In genomic region chr16:85805442-85806045, GRCh38 we compare ENCODE assay signal across 18 cellular contexts. TPM values are rescaled to one million over a fixed set of nuclear protein-coding genes. Genes with fewer than 3 reads are reported as not detected.
DNase-seq lines count a peak whose midpoint lies in the region; ATAC-seq, FAIRE-seq and TF ChIP-seq lines count a peak whose summit lies in the region.
"Had no signal": no experiment of that assay in that cellular context is flagged by ENCODE, and none has a peak within 500 bp of the region (broad histone marks: within the 10 kb centered on the region; RNA-seq: fewer than 3 reads in every experiment).

No MANE protein-coding gene starts in this region.

- intact Hi-C loops in HepG2 (cut with micrococcal nuclease; ENCODE audit: unreplicated experiment): no loop called here
- intact Hi-C loops in right lobe of liver (cut with DNase I): no loop called here
- intact Hi-C loops in GM12878 (cut with micrococcal nuclease; ENCODE audit: unreplicated experiment): no loop called here
- intact Hi-C loops in upper lobe of right lung (cut with DNase I): no loop called here
- intact Hi-C loops in esophagus muscularis mucosa (cut with DNase I): no loop called here

- POLR2A ChIA-PET in HepG2 (lab: Yijun Ruan, JAX) (no interaction called here), GM12878 (lab: Charles Lee) (no interaction called here)

- peaks cover 27% of the 10 kb centered on the region for H3K79me2 ChIP-seq in HepG2 (ENCODE audit: insufficient read depth, low read length)
- peaks cover 28% of the 10 kb centered on the region for H3K79me2 ChIP-seq in GM12878 (ENCODE audit: control insufficient read depth, insufficient read depth, low read length)

- FAIRE-seq in HepG2 (lab: Jason Lieb, UNC): no peak
- FAIRE-seq in GM12878 (lab: Jason Lieb, UNC): no peak
- FAIRE-seq: A204.1, GM18507, H1 had no signal

- BruUV-seq in HepG2 (replicated peaks; lab: Mats Ljungman, UMichigan) (no TSS peak), GM12878 (replicated peaks; lab: Mats Ljungman, UMichigan) (no TSS peak)

- H2AFZ ChIP-seq in HepG2 (ENCODE audit: low read length): no peak overlapping the region
- H2AFZ ChIP-seq in GM12878 (ENCODE audit: control insufficient read depth, low read depth, low read length): no peak overlapping the region

- no peak for DNase-seq in HepG2 (ENCODE audit: low spot score)
- DNase-seq in right lobe of liver: no peak
- no peak for DNase-seq in GM12878 (ENCODE audit: low read depth, low spot score)
- DNase-seq in upper lobe of right lung: peak; percentile 46
- DNase-seq in esophagus muscularis mucosa (ENCODE audit: extremely low spot score): no peak
- no peak for DNase-seq in UCSD-AML1 (lab: John Stamatoyannopoulos, UW; ENCODE audit: unreplicated experiment)
- DNase-seq in HAP-1 (ENCODE audit: low spot score in 2 of 2): no peak
- DNase-seq: AML-193; CD4-positive, alpha-beta memory T cell; DMS153; DMS79; GDM1; H9 had no signal

- TF ChIP-seq RAD21 in HepG2 (CRISPR knock-in tag; IDR thresholded peaks at IDR 0.05) (no peak), GM12878 (IDR thresholded peaks at IDR 0.05; ENCODE audit: insufficient read depth, low read depth, low read length) (no peak)

- H3K36me3 ChIP-seq in HepG2 (replicated peaks in 1 of 2; ENCODE audit: control insufficient read depth in 1 of 2, insufficient read depth in 2 of 2, low read length in 2 of 2) (peaks cover 29 to 59% of the 10 kb centered on the region in 2 experiments), right lobe of liver (peaks cover 0 to 55% (median 23%) of the 10 kb centered on the region in 4 donors), GM12878 (ENCODE audit: control insufficient read depth in 2 of 2, insufficient read depth in 2 of 2, low read length in 1 of 2) (peaks cover 14 to 21% of the 10 kb centered on the region in 2 experiments), upper lobe of right lung (peaks cover 59% of the 10 kb centered on the region), esophagus muscularis mucosa (peaks cover 33 to 61% (median 60%) of the 10 kb centered on the region in 4 donors), HAP-1 (replicated peaks) (peaks cover 65% of the 10 kb centered on the region)

- in situ Hi-C loops in HepG2 (cut with HindIII; ENCODE audit: extremely low pct_ligation_motif_present, low pct_unique_long_range_greater_than_20kb): loop anchor here (25.0 kb wide), 1 partner anchor 707 kb away; the partner anchor contains the start of gene FOXF1
- in situ Hi-C loops in GM12878 (cut with MboI): loop anchor here (25.0 kb wide), 1 partner anchor 532 kb away; no protein-coding TSS in a partner anchor
- in situ Hi-C loops in HAP-1 (cut with MboI; ENCODE audit: low sequenced_read_pairs): no loop called here

- SMC1A ChIA-PET in GM12878 (lab: Charles Lee; ENCODE audit: uncharacterized antibody, unreplicated experiment): no interaction called here

- H4K20me1 ChIP-seq in HepG2 (ENCODE audit: insufficient read depth, low read length) (peaks cover 12% of the 10 kb centered on the region), GM12878 (ENCODE audit: control insufficient read depth, insufficient read depth) (peaks cover 4% of the 10 kb centered on the region; the same call in 1 of the 2 replicates)

- peaks cover 0 to under 1% of the 10 kb centered on the region in 2 experiments; a peak in 2 of 5 replicates for H3K27me3 ChIP-seq in HepG2 (ENCODE audit: control insufficient read depth in 1 of 2, insufficient read depth in 2 of 2, low read length in 2 of 2)
- H3K27me3 ChIP-seq in right lobe of liver: no peaks in the 10 kb centered on the region
- H3K27me3 ChIP-seq in GM12878 (replicated peaks in 1 of 2; ENCODE audit: control insufficient read depth in 2 of 2, insufficient read depth in 2 of 2, low read length in 1 of 2): no peaks in the 10 kb centered on the region
- H3K27me3 ChIP-seq in upper lobe of right lung: no peaks in the 10 kb centered on the region
- H3K27me3 ChIP-seq in esophagus muscularis mucosa: peaks cover 0 to 4% (median 0%) of the 10 kb centered on the region in 4 donors
- no peaks in the 10 kb centered on the region for H3K27me3 ChIP-seq in HAP-1 (ENCODE audit: low read depth)

- H3K9me3 ChIP-seq in HepG2 (ENCODE audit: low read length): no peaks in the 10 kb centered on the region
- no peaks in the 10 kb centered on the region for H3K9me3 ChIP-seq in right lobe of liver
- H3K9me3 ChIP-seq in GM12878 (replicated peaks; ENCODE audit: control insufficient read depth, insufficient read depth, low read length): no peaks in the 10 kb centered on the region
- H3K9me3 ChIP-seq in upper lobe of right lung: no peaks in the 10 kb centered on the region
- no peaks in the 10 kb centered on the region for H3K9me3 ChIP-seq in esophagus muscularis mucosa
- no peaks in the 10 kb centered on the region for H3K9me3 ChIP-seq in HAP-1

- TF ChIP-seq EP300 in HepG2 (IDR thresholded peaks at IDR 0.05; ENCODE audit: low read depth in 2 of 2, low read length in 2 of 2): no peak
- TF ChIP-seq EP300 in HepG2 (CRISPR knock-in tag; IDR thresholded peaks at IDR 0.05; ENCODE audit: borderline replicate concordance): no peak
- TF ChIP-seq EP300 in GM12878 (IDR thresholded peaks at IDR 0.05; ENCODE audit: borderline replicate concordance in 1 of 2, control insufficient read depth in 1 of 2, low read depth in 2 of 2, low read length in 2 of 2): no peak
- no peak for TF ChIP-seq EP300 in esophagus muscularis mucosa (IDR thresholded peaks at IDR 0.05)

- ATAC-seq in HepG2 (no peak), right lobe of liver (no peak), GM12878 (no peak), esophagus mucosa (peak; percentile 26), upper lobe of right lung (no peak)

- H3K4me2 ChIP-seq in HepG2 (ENCODE audit: low read depth, low read length): no peak overlapping the region
- no peak overlapping the region for H3K4me2 ChIP-seq in GM12878 (ENCODE audit: control insufficient read depth, insufficient read depth)

- no peak overlapping the region for H3K4me3 ChIP-seq in HepG2 (replicated peaks in 1 of 3; ENCODE audit: insufficient read depth in 1 of 3, low read depth in 2 of 3, low read length in 3 of 3)
- H3K4me3 ChIP-seq in right lobe of liver: no peak overlapping the region
- no peak overlapping the region for H3K4me3 ChIP-seq in GM12878
- H3K4me3 ChIP-seq in upper lobe of right lung: no peak overlapping the region
- H3K4me3 ChIP-seq in esophagus muscularis mucosa: no peak overlapping the region
- H3K4me3 ChIP-seq in HAP-1: no peak overlapping the region

- CTCF ChIA-PET in HepG2 (lab: Yijun Ruan, JAX; ENCODE audit: low intra/inter-chr PET ratio, low total read pairs): no interaction called here
- CTCF ChIA-PET in GM12878 (lab: Yijun Ruan, JAX): no interaction called here

- H3K9ac ChIP-seq in HepG2 (ENCODE audit: insufficient read depth, low read depth, low read length): no peak overlapping the region
- no peak overlapping the region for H3K9ac ChIP-seq in GM12878 (ENCODE audit: control insufficient read depth, insufficient read depth, low read length)

- 87% methylated on average over 18 of the region's 18 CpGs for WGBS in HepG2 (ENCODE audit: low lambda C conversion rate)
- 91% methylated on average over 15 of the region's 18 CpGs for WGBS in right lobe of liver (ENCODE audit: insufficient coverage, low coverage, low lambda C conversion rate, missing lambda C conversion rate)
- WGBS in GM12878 (ENCODE audit: insufficient coverage, insufficient replicate concordance, low lambda C conversion rate, missing lambda C conversion rate): 80% methylated on average over 18 of the region's 18 CpGs
- WGBS in esophagus muscularis mucosa: 84% methylated on average over 17 of the region's 18 CpGs

- H3K27ac ChIP-seq in HepG2 (ENCODE audit: extremely low read length, insufficient read depth, low read length) (no peak overlapping the region), right lobe of liver (no peak overlapping the region), GM12878 (ENCODE audit: control insufficient read depth, insufficient read depth) (no peak overlapping the region), upper lobe of right lung (no peak overlapping the region), esophagus muscularis mucosa (replicated peaks in 1 of 4) (no peak overlapping the region)
- H3K27ac ChIP-seq: C4-2B had no signal

- H3K4me1 ChIP-seq in HepG2 (ENCODE audit: insufficient read depth, low read length) (peaks cover 34% of the 10 kb centered on the region), right lobe of liver (peaks cover 0 to 6% (median 2%) of the 10 kb centered on the region in 4 donors), GM12878 (ENCODE audit: control insufficient read depth, insufficient read depth, low read length) (peaks cover 11% of the 10 kb centered on the region), upper lobe of right lung (peaks cover 13% of the 10 kb centered on the region), esophagus muscularis mucosa (peaks cover 11 to 33% (median 20%) of the 10 kb centered on the region in 4 donors), HAP-1 (peaks cover 10% of the 10 kb centered on the region; the same call in 1 of the 2 replicates)

- RAD21 ChIA-PET in GM12878 (lab: Charles Lee; ENCODE audit: unreplicated experiment): no interaction called here

- TF ChIP-seq CTCF in HepG2 (CRISPR knock-in tag; IDR thresholded peaks at IDR 0.05) (no peak), right lobe of liver (IDR thresholded peaks at IDR 0.05) (no peak), GM12878 (IDR thresholded peaks at IDR 0.05 in 2 of 3, conservative IDR thresholded peaks at IDR 0.05 in 1 of 3; ENCODE audit: control insufficient read depth in 2 of 3, extremely low read depth in 1 of 3, insufficient read depth in 1 of 3, low read depth in 3 of 3, low read length in 3 of 3) (no peak), upper lobe of right lung (IDR thresholded peaks at IDR 0.05) (no peak), esophagus muscularis mucosa (IDR thresholded peaks at IDR 0.05) (no peak)

- TF ChIP-seq POLR2A in HepG2 (IDR thresholded peaks at IDR 0.05; ENCODE audit: insufficient read depth in 1 of 2, low read depth in 2 of 2, low read length in 2 of 2) (no peak; a peak in 1 of 4 replicates), right lobe of liver (IDR thresholded peaks at IDR 0.05) (no peak), GM12878 (IDR thresholded peaks at IDR 0.05; ENCODE audit: low read depth, low read length) (peak; percentile 33; the same call in 1 of the 2 replicates), esophagus muscularis mucosa (IDR thresholded peaks at IDR 0.05; ENCODE audit: low read depth) (no peak)

RNA-seq across cellular contexts. Expression of gene COX4I1, which starts 6.0 kb away (rescaled TPM):
- total RNA-seq in HepG2 (2016; rRNA removed; fragmentation: Illumina TruSeq; extraction: Trizol) (631 and 658 TPM in 2 replicates), right lobe of liver (100 to 1,000 TPM; 247 to 417 (median 303) TPM), GM12878 (2014; rRNA removed) (606 and 612 TPM in 2 replicates), GM12878 (2014; rRNA removed; fragmentation: Illumina TruSeq; extraction: Trizol) (473 and 480 TPM in 2 replicates), GM12878 (2021) (651 and 668 TPM in 2 replicates), esophagus mucosa (511 TPM), upper lobe of right lung (382 TPM), esophagus muscularis mucosa (100 to 1,000 TPM; 555 to 640 (median 575) TPM)
- total RNA-seq in HepG2 (2016; cell fraction: cytosol; rRNA removed; fragmentation: Illumina TruSeq; extraction: Trizol; ENCODE audit: low read depth): 381 and 407 TPM in 2 replicates
- total RNA-seq in HepG2 (2016; cell fraction: insoluble cytoplasmic fraction; rRNA removed; fragmentation: Illumina TruSeq; extraction: Trizol): 648 and 655 TPM in 2 replicates
- total RNA-seq in HepG2 (2016; cell fraction: membrane; rRNA removed; fragmentation: Illumina TruSeq; extraction: Trizol): 496 and 528 TPM in 2 replicates
- 310 and 337 TPM in 2 replicates for total RNA-seq in HepG2 (2016; cell fraction: nucleus; rRNA removed; fragmentation: Illumina TruSeq; extraction: Trizol)
- polyA plus RNA-seq in HepG2 (2011; rRNA removed) (838 and 902 TPM in 2 replicates), GM12878 (2011; rRNA removed) (723 and 922 TPM in 2 replicates), GM12878 (2014; fragmentation: Illumina TruSeq; extraction: Trizol) (616 and 801 TPM in 2 replicates), GM12878 (2014; fragmentation: Nextera tagmentation; extraction: Ambion mirVana) (1,000 to 10,000 TPM; 1,747 to 1,889 TPM), GM12878 (2014; rRNA removed) (854 and 876 TPM in 2 replicates), GM12878 (2016; fragmentation: Nextera tagmentation; extraction: Ambion mirVana) (100 to 1,000 TPM; 889 to 942 TPM)
- polyA plus RNA-seq in HepG2 (2011; cell fraction: cytosol; rRNA removed): 1,053 and 1,212 TPM in 2 replicates
- 388 and 389 TPM in 2 replicates for polyA plus RNA-seq in HepG2 (2011; cell fraction: nucleus; rRNA removed)
- 443 and 505 TPM in 2 replicates for polyA plus RNA-seq in HepG2 (2012)
- polyA plus RNA-seq in HepG2 (2016; cell fraction: cytosol; fragmentation: Illumina TruSeq; extraction: Trizol; ENCODE audit: low read depth): 414 and 464 TPM in 2 replicates
- polyA plus RNA-seq in HepG2 (2016; cell fraction: insoluble cytoplasmic fraction; fragmentation: Illumina TruSeq; extraction: Trizol; ENCODE audit: low read depth): 675 and 705 TPM in 2 replicates
- 456 and 498 TPM in 2 replicates for polyA plus RNA-seq in HepG2 (2016; cell fraction: membrane; fragmentation: Illumina TruSeq; extraction: Trizol; ENCODE audit: low read depth)
- 604 and 614 TPM in 2 replicates for polyA plus RNA-seq in HepG2 (2016; cell fraction: nucleus; fragmentation: Illumina TruSeq; extraction: Trizol; ENCODE audit: insufficient read depth, low read depth)
- polyA minus RNA-seq in HepG2 (2011; rRNA and poly(A)+ RNA removed; ENCODE audit: low replicate concordance): 364 and 524 TPM in 2 replicates
- 143 and 144 TPM in 2 replicates for polyA minus RNA-seq in HepG2 (2011; cell fraction: cytosol; rRNA and poly(A)+ RNA removed)
- 99.5 and 129 TPM in 2 replicates for polyA minus RNA-seq in HepG2 (2011; cell fraction: nucleus; rRNA and poly(A)+ RNA removed)
- total RNA-seq in GM12878 (2013; cell fraction: nucleolus; rRNA removed): 57.6 and 65.4 TPM in 2 replicates
- 399 TPM for polyA plus RNA-seq in GM12878 (2011; ENCODE audit: low read depth)
- 1,082 and 1,324 TPM in 2 replicates for polyA plus RNA-seq in GM12878 (2011; cell fraction: cytosol; rRNA removed)
- 520 and 608 TPM in 2 replicates for polyA plus RNA-seq in GM12878 (2011; cell fraction: nucleus; rRNA removed)
- polyA plus RNA-seq in GM12878 (2012): 712 and 748 TPM in 2 replicates
- 340 and 443 TPM in 2 replicates for polyA minus RNA-seq in GM12878 (2011; rRNA and poly(A)+ RNA removed)
- polyA minus RNA-seq in GM12878 (2011; cell fraction: cytosol; rRNA and poly(A)+ RNA removed): 106 and 140 TPM in 2 replicates
- 58.5 and 67.8 TPM in 2 replicates for polyA minus RNA-seq in GM12878 (2011; cell fraction: nucleus; rRNA and poly(A)+ RNA removed)

RNA-seq across cellular contexts. Expression of gene EMC8, which starts 6.2 kb away (rescaled TPM):
- 47.6 and 55.0 TPM in 2 replicates for total RNA-seq in HepG2 (2016; rRNA removed; fragmentation: Illumina TruSeq; extraction: Trizol)
- 56.6 and 69.3 TPM in 2 replicates for total RNA-seq in HepG2 (2016; cell fraction: cytosol; rRNA removed; fragmentation: Illumina TruSeq; extraction: Trizol; ENCODE audit: low read depth)
- 42.9 and 52.9 TPM in 2 replicates for total RNA-seq in HepG2 (2016; cell fraction: insoluble cytoplasmic fraction; rRNA removed; fragmentation: Illumina TruSeq; extraction: Trizol)
- total RNA-seq in HepG2 (2016; cell fraction: membrane; rRNA removed; fragmentation: Illumina TruSeq; extraction: Trizol): 53.7 and 67.6 TPM in 2 replicates
- 34.0 and 36.1 TPM in 2 replicates for total RNA-seq in HepG2 (2016; cell fraction: nucleus; rRNA removed; fragmentation: Illumina TruSeq; extraction: Trizol)
- 71.6 and 76.0 TPM in 2 replicates for polyA plus RNA-seq in HepG2 (2011; rRNA removed)
- 60.8 and 68.0 TPM in 2 replicates for polyA plus RNA-seq in HepG2 (2011; cell fraction: cytosol; rRNA removed)
- polyA plus RNA-seq in HepG2 (2011; cell fraction: nucleus; rRNA removed): 45.9 and 50.4 TPM in 2 replicates
- polyA plus RNA-seq in HepG2 (2012): 29.9 and 30.5 TPM in 2 replicates
- 65.3 and 83.6 TPM in 2 replicates for polyA plus RNA-seq in HepG2 (2016; cell fraction: cytosol; fragmentation: Illumina TruSeq; extraction: Trizol; ENCODE audit: low read depth)
- 58.1 and 66.0 TPM in 2 replicates for polyA plus RNA-seq in HepG2 (2016; cell fraction: insoluble cytoplasmic fraction; fragmentation: Illumina TruSeq; extraction: Trizol; ENCODE audit: low read depth)
- 59.1 and 73.6 TPM in 2 replicates for polyA plus RNA-seq in HepG2 (2016; cell fraction: membrane; fragmentation: Illumina TruSeq; extraction: Trizol; ENCODE audit: low read depth)
- 69.1 and 78.6 TPM in 2 replicates for polyA plus RNA-seq in HepG2 (2016; cell fraction: nucleus; fragmentation: Illumina TruSeq; extraction: Trizol; ENCODE audit: insufficient read depth, low read depth)
- 61.8 and 82.3 TPM in 2 replicates for polyA minus RNA-seq in HepG2 (2011; rRNA and poly(A)+ RNA removed; ENCODE audit: low replicate concordance)
- 27.0 and 43.3 TPM in 2 replicates for polyA minus RNA-seq in HepG2 (2011; cell fraction: cytosol; rRNA and poly(A)+ RNA removed)
- polyA minus RNA-seq in HepG2 (2011; cell fraction: nucleus; rRNA and poly(A)+ RNA removed): 44.0 and 45.6 TPM in 2 replicates
- 10 to 100 TPM in 5 of 6 experiments, 1 to 10 TPM in 1; 9.2 to 22.4 (median 12.1) TPM for total RNA-seq in right lobe of liver
- total RNA-seq in GM12878 (2013; cell fraction: nucleolus; rRNA removed): 32.6 and 34.2 TPM in 2 replicates
- 29.4 and 29.7 TPM in 2 replicates for total RNA-seq in GM12878 (2014; rRNA removed)
- 27.0 and 30.1 TPM in 2 replicates for total RNA-seq in GM12878 (2014; rRNA removed; fragmentation: Illumina TruSeq; extraction: Trizol)
- 34.4 and 40.1 TPM in 2 replicates for total RNA-seq in GM12878 (2021)
- 8.0 TPM for polyA plus RNA-seq in GM12878 (2011; ENCODE audit: low read depth)
- 19.9 and 36.9 TPM in 2 replicates for polyA plus RNA-seq in GM12878 (2011; rRNA removed)
- polyA plus RNA-seq in GM12878 (2011; cell fraction: cytosol; rRNA removed): 33.4 and 45.7 TPM in 2 replicates
- 30.6 and 33.4 TPM in 2 replicates for polyA plus RNA-seq in GM12878 (2011; cell fraction: nucleus; rRNA removed)
- polyA plus RNA-seq in GM12878 (2012): 11.6 and 14.6 TPM in 2 replicates
- polyA plus RNA-seq in GM12878 (2014; fragmentation: Illumina TruSeq; extraction: Trizol): 14.9 and 17.8 TPM in 2 replicates
- 10 to 100 TPM in 1 of 2 experiments, 1 to 10 TPM in 1; 7.8 to 16.5 TPM for polyA plus RNA-seq in GM12878 (2014; fragmentation: Nextera tagmentation; extraction: Ambion mirVana)
- polyA plus RNA-seq in GM12878 (2014; rRNA removed): 45.2 and 50.9 TPM in 2 replicates
- polyA plus RNA-seq in GM12878 (2016; fragmentation: Nextera tagmentation; extraction: Ambion mirVana): 10 to 100 TPM; 59.8 to 62.0 TPM
- 34.0 and 42.8 TPM in 2 replicates for polyA minus RNA-seq in GM12878 (2011; rRNA and poly(A)+ RNA removed)
- polyA minus RNA-seq in GM12878 (2011; cell fraction: cytosol; rRNA and poly(A)+ RNA removed): 17.5 and 20.7 TPM in 2 replicates
- polyA minus RNA-seq in GM12878 (2011; cell fraction: nucleus; rRNA and poly(A)+ RNA removed): 14.7 and 35.0 TPM in 2 replicates
- total RNA-seq in esophagus mucosa: 19.3 TPM
- 20.0 TPM for total RNA-seq in upper lobe of right lung
- total RNA-seq in esophagus muscularis mucosa: 10 to 100 TPM; 26.0 to 41.3 (median 27.6) TPM

RNA-seq across cellular contexts. Expression of gene C16orf74, which starts 54.6 kb away (rescaled TPM):
- 0.13 TPM in 1 of 2 replicates, not detected in the other for total RNA-seq in HepG2 (2016; rRNA removed; fragmentation: Illumina TruSeq; extraction: Trizol)
- 0.35 TPM in 1 of 2 replicates, not detected in the other for total RNA-seq in HepG2 (2016; cell fraction: cytosol; rRNA removed; fragmentation: Illumina TruSeq; extraction: Trizol; ENCODE audit: low read depth)
- total RNA-seq in HepG2 (2016; cell fraction: insoluble cytoplasmic fraction; rRNA removed; fragmentation: Illumina TruSeq; extraction: Trizol): not detected in 2 replicates
- not detected in 2 replicates for total RNA-seq in HepG2 (2016; cell fraction: membrane; rRNA removed; fragmentation: Illumina TruSeq; extraction: Trizol)
- total RNA-seq in HepG2 (2016; cell fraction: nucleus; rRNA removed; fragmentation: Illumina TruSeq; extraction: Trizol): not detected in 2 replicates
- 0.26 and 0.29 TPM in 2 replicates for polyA plus RNA-seq in HepG2 (2011; rRNA removed)
- polyA plus RNA-seq in HepG2 (2011; cell fraction: cytosol; rRNA removed): 0.13 and 0.28 TPM in 2 replicates
- 0.16 and 0.37 TPM in 2 replicates for polyA plus RNA-seq in HepG2 (2011; cell fraction: nucleus; rRNA removed)
- polyA plus RNA-seq in HepG2 (2012): not detected in 2 replicates
- polyA plus RNA-seq in HepG2 (2016; cell fraction: cytosol; fragmentation: Illumina TruSeq; extraction: Trizol; ENCODE audit: low read depth): 0.35 and 0.65 TPM in 2 replicates
- polyA plus RNA-seq in HepG2 (2016; cell fraction: insoluble cytoplasmic fraction; fragmentation: Illumina TruSeq; extraction: Trizol; ENCODE audit: low read depth): not detected in 2 replicates
- polyA plus RNA-seq in HepG2 (2016; cell fraction: membrane; fragmentation: Illumina TruSeq; extraction: Trizol; ENCODE audit: low read depth): 0.33 TPM in 1 of 2 replicates, not detected in the other
- polyA plus RNA-seq in HepG2 (2016; cell fraction: nucleus; fragmentation: Illumina TruSeq; extraction: Trizol; ENCODE audit: insufficient read depth, low read depth): not detected in 2 replicates
- 0.44 and 7.8 TPM in 2 replicates for polyA minus RNA-seq in HepG2 (2011; rRNA and poly(A)+ RNA removed; ENCODE audit: low replicate concordance)
- polyA minus RNA-seq in HepG2 (2011; cell fraction: cytosol; rRNA and poly(A)+ RNA removed): not detected in 2 replicates
- polyA minus RNA-seq in HepG2 (2011; cell fraction: nucleus; rRNA and poly(A)+ RNA removed): not detected in 2 replicates
- under 1 TPM in 4 of 6 experiments, not detected in 2; 0.31 to 0.98 (median 0.70) TPM for total RNA-seq in right lobe of liver
- total RNA-seq in GM12878 (2013; cell fraction: nucleolus; rRNA removed): 5.8 and 6.9 TPM in 2 replicates
- 9.3 and 9.8 TPM in 2 replicates for total RNA-seq in GM12878 (2014; rRNA removed)
- total RNA-seq in GM12878 (2014; rRNA removed; fragmentation: Illumina TruSeq; extraction: Trizol): 6.8 and 7.7 TPM in 2 replicates
- 12.8 and 13.1 TPM in 2 replicates for total RNA-seq in GM12878 (2021)
- polyA plus RNA-seq in GM12878 (2011; ENCODE audit: low read depth): 2.1 TPM
- polyA plus RNA-seq in GM12878 (2011; rRNA removed): 0.17 and 0.23 TPM in 2 replicates
- 0.74 and 0.85 TPM in 2 replicates for polyA plus RNA-seq in GM12878 (2011; cell fraction: cytosol; rRNA removed)
- 0.30 and 0.41 TPM in 2 replicates for polyA plus RNA-seq in GM12878 (2011; cell fraction: nucleus; rRNA removed)
- 5.9 and 8.1 TPM in 2 replicates for polyA plus RNA-seq in GM12878 (2012)
- 1.6 and 5.8 TPM in 2 replicates for polyA plus RNA-seq in GM12878 (2014; fragmentation: Illumina TruSeq; extraction: Trizol)
- 1 to 10 TPM in 1 of 2 experiments, under 1 TPM in 1; 0.72 to 2.5 TPM for polyA plus RNA-seq in GM12878 (2014; fragmentation: Nextera tagmentation; extraction: Ambion mirVana)
- 17.5 and 20.1 TPM in 2 replicates for polyA plus RNA-seq in GM12878 (2014; rRNA removed)
- 1 to 10 TPM; 5.7 to 7.9 TPM for polyA plus RNA-seq in GM12878 (2016; fragmentation: Nextera tagmentation; extraction: Ambion mirVana)
- not detected in 2 replicates for polyA minus RNA-seq in GM12878 (2011; rRNA and poly(A)+ RNA removed)
- not detected in 2 replicates for polyA minus RNA-seq in GM12878 (2011; cell fraction: cytosol; rRNA and poly(A)+ RNA removed)
- not detected in 2 replicates for polyA minus RNA-seq in GM12878 (2011; cell fraction: nucleus; rRNA and poly(A)+ RNA removed)
- total RNA-seq in esophagus mucosa: 10.9 TPM
- 2.7 TPM for total RNA-seq in upper lobe of right lung
- 1 to 10 TPM in 1 of 4 donors, under 1 TPM in 2, not detected in 1; 0.83 to 2.4 (median 0.83) TPM for total RNA-seq in esophagus muscularis mucosa

Comparison
In these comparisons a context has a peak if more than half of its experiments do, and no peak if none do; other contexts are left out.
1. Of the 75 proteins assayed by ChIP-seq in both HepG2 and GM12878: peak only in HepG2: none; only in GM12878: POLR2A; in both: none; in neither: 74.